8 cellular contexts compared by ENCODE assay signal in genomic region chr12:69070319-69071090, GRCh38.
DNase-seq lines count a peak whose midpoint lies in the region; ATAC-seq and TF ChIP-seq lines count a peak whose summit lies in the region.

No MANE protein-coding gene starts in this region.

- no peaks in the 10 kb centered on the region for H4K20me1 ChIP-seq in PC-9 (ENCODE audit: insufficient read depth)

- H3K27me3 Mint-ChIP-seq in type B pancreatic cell: no peaks in the 10 kb centered on the region

- no peak overlapping the region for H3K9ac ChIP-seq in neuronal stem cell (ENCODE audit: low read depth, low read length, poor library complexity)

- H3K36me3 ChIP-seq in PC-9 (ENCODE audit: low read depth) (no peaks in the 10 kb centered on the region), neuronal stem cell (replicated peaks in 1 of 2; ENCODE audit: control insufficient read depth in 2 of 2, insufficient read depth in 2 of 2, low read length in 2 of 2) (no peaks in the 10 kb centered on the region)

- H3K9me3 ChIP-seq in PC-9 (ENCODE audit: insufficient read depth, low read depth) (no peaks in the 10 kb centered on the region), neuronal stem cell (replicated peaks in 1 of 2; ENCODE audit: control insufficient read depth in 2 of 2, insufficient read depth in 1 of 2, low read depth in 1 of 2, low read length in 2 of 2) (no peaks in the 10 kb centered on the region)

- DNase-seq in COLO668 (lab: John Stamatoyannopoulos, UW; ENCODE audit: unreplicated experiment) (peak; percentile 63), HUDEP-2 (lab: John Stamatoyannopoulos, UW; ENCODE audit: unreplicated experiment in 76 of 76) (peak in 44 of 76 experiments; percentile 2 to 60 (median 22)), PC-9 (peak in 1 of 2 experiments; percentile 45), fibroblast of the aortic adventitia (ENCODE audit: low read depth) (peak; percentile 83), neuronal stem cell (ENCODE audit: low spot score) (peak; percentile 56), type B pancreatic cell (ENCODE audit: extremely low spot score, unreplicated experiment) (no peak)
- DNase-seq in activated T-cell treated with anti-CD3 and anti-CD28 coated beads, Interleukin-2, amount 50 U/mL, for 48 hours: peak; percentile 67 to 76

- H2BK5ac ChIP-seq in neuronal stem cell (ENCODE audit: low read length): no peak overlapping the region

- H3K23ac ChIP-seq in neuronal stem cell (ENCODE audit: low read depth, low read length, poor library complexity): no peak overlapping the region

- H3K14ac ChIP-seq in neuronal stem cell (ENCODE audit: low read length): no peak overlapping the region

- WGBS in neuronal stem cell (ENCODE audit: extremely low coverage in 2 of 2, insufficient read length in 2 of 2, insufficient replicate concordance in 1 of 2), 2 donors: no CpG with 5 or more reads among the region's 6 CpGs

- no peak overlapping the region for H2BK12ac ChIP-seq in neuronal stem cell (ENCODE audit: low read length)

- H2BK15ac ChIP-seq in neuronal stem cell (ENCODE audit: low read length): no peak overlapping the region

- BruUV-seq in PC-9 (replicated peaks; lab: Mats Ljungman, UMichigan): no TSS peak

- H2AFZ ChIP-seq in PC-9 (no peak overlapping the region), neuronal stem cell (ENCODE audit: low read length) (no peak overlapping the region)

- H3K18ac ChIP-seq in neuronal stem cell (ENCODE audit: low read length): no peak overlapping the region

- no peak overlapping the region for H4K91ac ChIP-seq in neuronal stem cell (ENCODE audit: low read depth, low read length, poor library complexity)

- H3K4me3 ChIP-seq in PC-9 (no peak overlapping the region), fibroblast of the aortic adventitia (ENCODE audit: low read depth, low read length) (no peak overlapping the region), neuronal stem cell (ENCODE audit: low read length in 2 of 2) (no peak overlapping the region)

- POLR2A ChIA-PET in PC-9 (lab: Charles Lee; ENCODE audit: unreplicated experiment): no interaction called here

- no peak overlapping the region for H3K4me3 Mint-ChIP-seq in type B pancreatic cell

- no peak overlapping the region for H3K27ac Mint-ChIP-seq in type B pancreatic cell

- H3K4ac ChIP-seq in neuronal stem cell (ENCODE audit: low read length): no peak overlapping the region

- H4K8ac ChIP-seq in neuronal stem cell (ENCODE audit: low read depth, low read length): no peak overlapping the region

- CTCF ChIA-PET in PC-9 (lab: Charles Lee): interaction anchor here (0.8 kb wide), 2 partner anchors 18 to 172 kb away, joined by 3 to 4 read pairs; no protein-coding TSS in a partner anchor

- no peaks in the 10 kb centered on the region for H3K36me3 Mint-ChIP-seq in type B pancreatic cell

- no peaks in the 10 kb centered on the region for H3K27me3 ChIP-seq in PC-9 (ENCODE audit: insufficient read depth, low read depth)
- H3K27me3 ChIP-seq in neuronal stem cell (ENCODE audit: control insufficient read depth in 3 of 3, insufficient read depth in 3 of 3, low read depth in 1 of 3, low read length in 3 of 3): no peaks in the 10 kb centered on the region

- intact Hi-C loops in PC-9 (cut with micrococcal nuclease; ENCODE audit: unreplicated experiment): loop anchor here (1.0 to 5.0 kb wide), 3 partner anchors 63 to 206 kb away; no protein-coding TSS in a partner anchor

- H3F3A ChIP-seq in PC-9 (ENCODE audit: insufficient read depth, low read depth): no peaks in the 10 kb centered on the region

- H3K27ac ChIP-seq in PC-9 (no peak overlapping the region), neuronal stem cell (replicated peaks; ENCODE audit: low read length) (no peak overlapping the region)

- ATAC-seq in GM21367 (IDR thresholded peaks at IDR 0.05; ENCODE audit: unreplicated experiment): peak; percentile 86

- H2AK5ac ChIP-seq in neuronal stem cell (ENCODE audit: low read depth, low read length): no peak overlapping the region

- no peaks in the 10 kb centered on the region for H3K9me3 Mint-ChIP-seq in type B pancreatic cell

- no peak overlapping the region for H2BK120ac ChIP-seq in neuronal stem cell (ENCODE audit: low read depth, low read length)

- peak; percentile 93 for TF ChIP-seq CTCF in PC-9 (conservative IDR thresholded peaks at IDR 0.05)
- TF ChIP-seq CTCF in fibroblast of the aortic adventitia (IDR thresholded peaks at IDR 0.05; ENCODE audit: insufficient read depth, low read length): peak; percentile 94
- peak; percentile 92 for TF ChIP-seq CTCF in type B pancreatic cell (conservative IDR thresholded peaks at IDR 0.05)

- H3K4me2 ChIP-seq in PC-9: no peak overlapping the region
- no peak overlapping the region for H3K4me2 ChIP-seq in neuronal stem cell (ENCODE audit: insufficient read depth, low read length, poor library complexity, severe bottlenecking)

- no peaks in the 10 kb centered on the region for H3K79me2 ChIP-seq in PC-9 (ENCODE audit: low read depth)

- H3K9me2 ChIP-seq in PC-9 (ENCODE audit: insufficient read depth): no peaks in the 10 kb centered on the region

- peaks cover 6% of the 10 kb centered on the region for H3K4me1 Mint-ChIP-seq in type B pancreatic cell (ENCODE audit: unreplicated experiment)

- no peaks in the 10 kb centered on the region for H3K79me1 ChIP-seq in neuronal stem cell (ENCODE audit: low read depth, low read length)

- 0 out of 2 replicates have a peak, but pooled peaks cover 11% of the 10 kb centered on the region for H3K4me1 ChIP-seq in PC-9 (replicated peaks; ENCODE audit: insufficient read depth)
- peaks cover 3 to 6% of the 10 kb centered on the region in 2 donors for H3K4me1 ChIP-seq in neuronal stem cell (ENCODE audit: control insufficient read depth in 2 of 2, insufficient read depth in 1 of 2, low read depth in 1 of 2, low read length in 2 of 2)
